ENCODE assay signal across 1 cellular context in the genomic region with DNA sequence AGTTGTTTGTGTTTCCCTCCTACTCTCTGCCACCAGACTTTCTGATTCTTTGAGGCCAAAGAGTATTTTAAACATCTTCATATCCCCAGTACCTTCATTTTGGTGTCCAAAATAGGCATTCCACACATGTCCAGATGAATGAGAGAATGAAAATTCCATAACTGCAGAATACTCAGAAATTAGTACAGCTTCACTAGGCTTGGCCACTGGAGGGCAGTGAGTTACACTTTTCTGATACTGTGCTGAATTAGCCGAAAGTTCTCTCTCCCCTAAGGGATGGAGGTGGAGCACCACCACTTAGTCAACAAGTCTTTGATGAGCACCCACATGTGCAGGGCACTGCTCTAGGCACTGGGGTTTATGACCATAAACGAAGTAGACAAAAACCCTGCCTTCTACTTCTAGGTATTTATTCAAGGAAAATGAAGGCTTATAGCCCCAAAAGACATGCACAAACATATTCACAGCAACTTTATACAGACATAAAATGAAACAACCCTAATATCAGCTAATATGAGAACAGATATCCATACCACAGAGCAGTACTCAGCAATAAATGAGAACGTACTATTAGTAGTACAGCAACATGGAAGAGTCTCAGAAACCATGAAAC.
TF ChIP-seq lines count a peak whose summit lies in the region.

No MANE protein-coding gene starts in this region.

TF ChIP-seq in IMR-90, 13 proteins besides CTCF, POLR2A, EP300 and RAD21 (continued from another document):
- no peak for TF ChIP-seq CEBPB (IDR thresholded peaks at IDR 0.05; ENCODE audit: low read depth, low read length)
- TF ChIP-seq MAZ (IDR thresholded peaks at IDR 0.05; ENCODE audit: borderline replicate concordance, low read depth, low read length) = no peak
- TF ChIP-seq, protein P1, sequence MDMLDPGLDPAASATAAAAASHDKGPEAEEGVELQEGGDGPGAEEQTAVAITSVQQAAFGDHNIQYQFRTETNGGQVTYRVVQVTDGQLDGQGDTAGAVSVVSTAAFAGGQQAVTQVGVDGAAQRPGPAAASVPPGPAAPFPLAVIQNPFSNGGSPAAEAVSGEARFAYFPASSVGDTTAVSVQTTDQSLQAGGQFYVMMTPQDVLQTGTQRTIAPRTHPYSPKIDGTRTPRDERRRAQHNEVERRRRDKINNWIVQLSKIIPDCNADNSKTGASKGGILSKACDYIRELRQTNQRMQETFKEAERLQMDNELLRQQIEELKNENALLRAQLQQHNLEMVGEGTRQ (IDR thresholded peaks at IDR 0.05; ENCODE audit: low read depth, low read length) = no peak
- TF ChIP-seq FOS (IDR thresholded peaks at IDR 0.05; ENCODE audit: low read depth, low read length) = no peak
- TF ChIP-seq MXI1 (IDR thresholded peaks at IDR 0.05; ENCODE audit: borderline replicate concordance, low read depth, low read length) = no peak
- TF ChIP-seq, protein P2, sequence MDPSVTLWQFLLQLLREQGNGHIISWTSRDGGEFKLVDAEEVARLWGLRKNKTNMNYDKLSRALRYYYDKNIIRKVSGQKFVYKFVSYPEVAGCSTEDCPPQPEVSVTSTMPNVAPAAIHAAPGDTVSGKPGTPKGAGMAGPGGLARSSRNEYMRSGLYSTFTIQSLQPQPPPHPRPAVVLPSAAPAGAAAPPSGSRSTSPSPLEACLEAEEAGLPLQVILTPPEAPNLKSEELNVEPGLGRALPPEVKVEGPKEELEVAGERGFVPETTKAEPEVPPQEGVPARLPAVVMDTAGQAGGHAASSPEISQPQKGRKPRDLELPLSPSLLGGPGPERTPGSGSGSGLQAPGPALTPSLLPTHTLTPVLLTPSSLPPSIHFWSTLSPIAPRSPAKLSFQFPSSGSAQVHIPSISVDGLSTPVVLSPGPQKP (IDR thresholded peaks at IDR 0.05; ENCODE audit: borderline replicate concordance, low read depth, low read length) = no peak
- no peak for TF ChIP-seq CHD1 (IDR thresholded peaks at IDR 0.05; ENCODE audit: low read depth, low read length)
- no peak for TF ChIP-seq RFX5 (IDR thresholded peaks at IDR 0.05; ENCODE audit: low read depth, low read length)
- TF ChIP-seq SMC3 (IDR thresholded peaks at IDR 0.05; ENCODE audit: low read depth, low read length) = peak; percentile 63
- TF ChIP-seq RCOR1 (IDR thresholded peaks at IDR 0.05; ENCODE audit: insufficient replicate concordance, low read length) = no peak
- TF ChIP-seq NFE2L2 (IDR thresholded peaks at IDR 0.05; ENCODE audit: low read depth, low read length) = no peak
TF ChIP-seq in IMR-90: peak in this region for 2.
